In the genomic region with DNA sequence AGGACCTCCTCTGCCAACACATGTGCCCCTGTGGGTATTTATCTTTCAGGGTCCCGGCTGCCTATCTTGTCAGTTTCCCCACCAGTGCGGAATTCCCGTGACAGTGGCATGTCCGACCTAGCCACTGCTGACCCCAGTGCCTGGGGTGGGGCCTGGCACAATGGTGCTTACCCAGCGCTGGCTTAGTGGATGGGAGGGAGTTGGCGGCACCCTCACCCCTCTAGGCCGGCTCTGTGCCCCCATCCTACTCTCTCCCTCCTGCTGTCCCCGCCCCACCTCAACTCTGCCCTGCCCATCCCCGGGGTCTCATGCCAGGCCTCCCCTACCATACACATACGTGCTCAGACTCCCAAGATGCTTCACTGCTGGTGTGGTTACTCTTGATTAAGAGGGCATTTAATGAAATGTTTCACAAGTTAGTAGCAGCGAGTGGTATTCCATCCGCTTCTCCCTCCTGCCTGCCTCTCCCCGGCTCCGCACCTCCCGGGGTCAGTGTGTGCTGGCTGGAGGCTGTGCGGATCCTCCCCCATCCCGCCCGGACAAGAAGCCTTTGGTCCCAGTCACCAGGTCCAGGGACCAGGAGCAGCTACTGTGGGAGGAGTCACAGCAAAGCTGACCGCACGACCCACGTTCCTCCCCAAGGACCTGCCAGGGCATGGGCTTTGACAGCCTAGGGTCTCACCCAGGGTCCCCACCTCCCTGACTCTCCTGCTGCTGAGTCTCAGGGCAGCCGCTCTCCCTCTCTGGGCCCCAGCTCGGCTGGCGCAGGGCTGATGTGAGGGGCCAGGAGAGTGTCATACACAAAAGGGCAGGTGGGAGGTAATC, we compare ENCODE assay signal across 23 cellular contexts. TPM values are rescaled to one million over a fixed set of nuclear protein-coding genes. Genes with fewer than 3 reads are reported as not detected.
"Had no signal": no experiment of that assay in that cellular context is flagged by ENCODE, and none has a peak within 500 bp of the region (broad histone marks: within the 10 kb centered on the region; RNA-seq: fewer than 3 reads in every experiment).

No MANE protein-coding gene starts in this region.

- H3K4me3 ChIP-seq: Peyer's patch, SJCRH30 had no signal

- H3K9me3 Mint-ChIP-seq: IgD-negative memory B cell had no signal

- H3K36me3 Mint-ChIP-seq: IgD-negative memory B cell had no signal

- H3K36me3 ChIP-seq: Peyer's patch, SJCRH30 had no signal

- H3K4me1 Mint-ChIP-seq: IgD-negative memory B cell had no signal

- H3K27me3 ChIP-seq: Peyer's patch had no signal

- H3K27ac ChIP-seq: Peyer's patch, SJCRH30 had no signal

- H3K4me3 Mint-ChIP-seq: IgD-negative memory B cell had no signal

- DNase-seq: KBM-7, NCI-H1048, NCI-H1105, NCI-H1436 treated with DMSO at 0.1 percent for 48 hours, NCI-H1694, NCI-H187 treated with DMSO at 0.1 percent for 48 hours, NCI-H2029 treated with DMSO at 0.1 percent for 48 hours, NCI-H2227 treated with DMSO at 0.1 percent for 48 hours, NCI-H510A, NCI-H524 treated with DMSO at 0.1 percent for 48 hours, NCI-H774, PC-3, Peyer's patch, SHP77 treated with DMSO at 0.1 percent for 48 hours, SJCRH30 had no signal

- H3K9me3 ChIP-seq: Peyer's patch, SJCRH30 had no signal

- H3K4me1 ChIP-seq: Peyer's patch had no signal

- ATAC-seq: PC-3, Right ventricle myocardium inferior, SK-N-SH treated with all-trans-retinoic acid at 6 μM for 48 hours had no signal

RNA-seq across cellular contexts. Expression of gene QRFP, which starts 9.5 kb away (rescaled TPM):
- total RNA-seq: HT-29, LHCN-M2, MCF 10A, OCI-LY7, PC-3, Peyer's patch, Right ventricle myocardium inferior, RPMI7951, SJCRH30 had no signal
- polyA plus RNA-seq: IgD-negative memory B cell had no signal

RNA-seq across cellular contexts. Expression of gene FIBCD1, which starts 32.9 kb away (rescaled TPM):
- total RNA-seq: OCI-LY7 had no signal
- polyA plus RNA-seq: IgD-negative memory B cell had no signal
